In the genomic region with DNA sequence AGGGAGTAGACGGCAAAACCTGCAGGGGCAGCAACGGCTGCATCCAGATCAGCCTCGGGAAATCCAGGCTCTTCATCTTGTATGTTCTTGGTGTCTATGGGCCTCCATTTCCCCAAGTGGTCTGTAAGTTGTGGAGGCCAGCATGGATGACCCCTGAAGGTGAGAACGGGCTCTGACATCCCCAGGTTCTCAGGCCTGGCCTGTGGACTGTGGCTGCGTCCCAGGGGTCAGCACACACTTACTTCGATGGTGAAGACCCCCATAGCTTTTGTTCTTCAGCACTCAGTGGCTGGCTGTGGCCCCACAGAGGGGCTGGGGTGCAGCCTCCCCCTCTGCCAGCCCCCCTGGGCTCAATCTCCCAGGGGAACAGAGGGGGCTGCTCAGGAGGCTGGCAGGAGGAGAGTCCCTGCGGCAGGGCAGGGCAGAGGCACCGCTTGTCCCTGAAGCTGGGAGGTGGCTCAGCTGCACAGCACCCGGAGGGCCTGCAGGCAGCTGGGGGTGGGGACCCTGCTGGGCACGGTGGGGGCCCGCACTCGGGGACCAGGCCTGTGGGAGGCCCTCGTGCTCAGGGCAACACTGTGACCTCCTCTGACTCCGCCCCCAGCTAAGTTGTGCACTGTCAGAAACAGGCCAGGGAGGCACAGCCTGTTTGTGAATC, we compare ENCODE assay signal across 1 cellular context.
A peak's percentile ranks its signal among the peaks of the same experiment; 100 is the strongest.
TF ChIP-seq lines count a peak whose summit lies in the region.

No MANE protein-coding gene starts in this region.

TF ChIP-seq in HepG2, 621 proteins besides CTCF, POLR2A, EP300 and RAD21 (continued from another document and continues in another):
- TF ChIP-seq, protein P1, sequence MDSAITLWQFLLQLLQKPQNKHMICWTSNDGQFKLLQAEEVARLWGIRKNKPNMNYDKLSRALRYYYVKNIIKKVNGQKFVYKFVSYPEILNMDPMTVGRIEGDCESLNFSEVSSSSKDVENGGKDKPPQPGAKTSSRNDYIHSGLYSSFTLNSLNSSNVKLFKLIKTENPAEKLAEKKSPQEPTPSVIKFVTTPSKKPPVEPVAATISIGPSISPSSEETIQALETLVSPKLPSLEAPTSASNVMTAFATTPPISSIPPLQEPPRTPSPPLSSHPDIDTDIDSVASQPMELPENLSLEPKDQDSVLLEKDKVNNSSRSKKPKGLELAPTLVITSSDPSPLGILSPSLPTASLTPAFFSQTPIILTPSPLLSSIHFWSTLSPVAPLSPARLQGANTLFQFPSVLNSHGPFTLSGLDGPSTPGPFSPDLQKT (CRISPR knock-in tag; IDR thresholded peaks at IDR 0.05; ENCODE audit: borderline replicate concordance), result no peak
- TF ChIP-seq THAP8 (CRISPR knock-in tag; IDR thresholded peaks at IDR 0.05; ENCODE audit: borderline replicate concordance), result no peak
- no peak for TF ChIP-seq CSRNP1 (CRISPR knock-in tag; IDR thresholded peaks at IDR 0.05)
- no peak for TF ChIP-seq MAFK (conservative IDR thresholded peaks at IDR 0.05 in 1 of 2, IDR thresholded peaks at IDR 0.05 in 1 of 2; ENCODE audit: low read length in 2 of 2)
- TF ChIP-seq ZBTB25 (CRISPR knock-in tag; IDR thresholded peaks at IDR 0.05), result no peak
- TF ChIP-seq ZNF572 (CRISPR knock-in tag; IDR thresholded peaks at IDR 0.05), result 0 out of 2 replicates have a peak, but pooled peaks have one; percentile 31
- TF ChIP-seq RARG (CRISPR knock-in tag; IDR thresholded peaks at IDR 0.05; ENCODE audit: low read depth), result no peak
- TF ChIP-seq, protein P2, sequence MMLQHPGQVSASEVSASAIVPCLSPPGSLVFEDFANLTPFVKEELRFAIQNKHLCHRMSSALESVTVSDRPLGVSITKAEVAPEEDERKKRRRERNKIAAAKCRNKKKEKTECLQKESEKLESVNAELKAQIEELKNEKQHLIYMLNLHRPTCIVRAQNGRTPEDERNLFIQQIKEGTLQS (CRISPR knock-in tag; IDR thresholded peaks at IDR 0.05), result no peak
- TF ChIP-seq ZNF678 (CRISPR knock-in tag; IDR thresholded peaks at IDR 0.05), result no peak
- TF ChIP-seq ZFY (CRISPR knock-in tag; IDR thresholded peaks at IDR 0.05), result peak; percentile 47
- TF ChIP-seq PCBP2 (optimal IDR thresholded peaks at IDR 0.05; ENCODE audit: low read depth, low read length, poor library complexity, severe bottlenecking), result no peak
- TF ChIP-seq ZNF343 (CRISPR knock-in tag; IDR thresholded peaks at IDR 0.05), result no peak
- no peak for TF ChIP-seq PHB2 (IDR thresholded peaks at IDR 0.05; ENCODE audit: partially characterized antibody)
- TF ChIP-seq MIER3 (CRISPR knock-in tag; IDR thresholded peaks at IDR 0.05; ENCODE audit: borderline replicate concordance), result no peak
- no peak for TF ChIP-seq ZBTB1 (CRISPR knock-in tag; IDR thresholded peaks at IDR 0.05; ENCODE audit: borderline replicate concordance)
- TF ChIP-seq, protein P3, sequence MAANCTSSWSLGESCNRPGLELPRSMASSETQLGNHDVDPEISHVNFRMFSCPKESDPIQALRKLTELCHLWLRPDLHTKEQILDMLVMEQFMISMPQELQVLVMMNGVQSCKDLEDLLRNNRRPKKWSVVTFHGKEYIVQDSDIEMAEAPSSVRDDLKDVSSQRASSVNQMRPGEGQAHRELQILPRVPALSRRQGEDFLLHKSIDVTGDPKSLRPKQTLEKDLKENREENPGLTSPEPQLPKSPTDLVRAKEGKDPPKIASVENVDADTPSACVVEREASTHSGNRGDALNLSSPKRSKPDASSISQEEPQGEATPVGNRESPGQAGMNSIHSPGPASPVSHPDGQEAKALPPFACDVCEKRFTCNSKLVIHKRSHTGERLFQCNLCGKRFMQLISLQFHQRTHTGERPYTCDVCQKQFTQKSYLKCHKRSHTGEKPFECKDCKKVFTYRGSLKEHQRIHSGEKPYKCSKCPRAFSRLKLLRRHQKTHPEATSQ (CRISPR knock-in tag; IDR thresholded peaks at IDR 0.05; ENCODE audit: borderline replicate concordance), result no peak
- no peak for TF ChIP-seq ZNF614 (CRISPR knock-in tag; IDR thresholded peaks at IDR 0.05; ENCODE audit: borderline replicate concordance)
- TF ChIP-seq ARNT (IDR thresholded peaks at IDR 0.05), result no peak
- TF ChIP-seq TEF (CRISPR knock-in tag; IDR thresholded peaks at IDR 0.05), result no peak
- TF ChIP-seq SAFB2 (CRISPR knock-in tag; IDR thresholded peaks at IDR 0.05; ENCODE audit: borderline replicate concordance, low read depth), result no peak
- peak; percentile 79 for TF ChIP-seq PATZ1 (CRISPR knock-in tag; IDR thresholded peaks at IDR 0.05)
- TF ChIP-seq TCF7L2 (IDR thresholded peaks at IDR 0.05; ENCODE audit: low read depth, low read length), result no peak
- TF ChIP-seq ZNF253 (CRISPR knock-in tag; IDR thresholded peaks at IDR 0.05; ENCODE audit: borderline replicate concordance), result no peak
- TF ChIP-seq, protein P4, sequence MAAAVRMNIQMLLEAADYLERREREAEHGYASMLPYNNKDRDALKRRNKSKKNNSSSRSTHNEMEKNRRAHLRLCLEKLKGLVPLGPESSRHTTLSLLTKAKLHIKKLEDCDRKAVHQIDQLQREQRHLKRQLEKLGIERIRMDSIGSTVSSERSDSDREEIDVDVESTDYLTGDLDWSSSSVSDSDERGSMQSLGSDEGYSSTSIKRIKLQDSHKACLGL (CRISPR knock-in tag; IDR thresholded peaks at IDR 0.05), result no peak
- TF ChIP-seq HNF1B (CRISPR knock-in tag; IDR thresholded peaks at IDR 0.05), result no peak
- TF ChIP-seq ZNF44 (CRISPR knock-in tag; IDR thresholded peaks at IDR 0.05), result 0 out of 2 replicates have a peak, but pooled peaks have one; percentile 33
- TF ChIP-seq, protein P5, sequence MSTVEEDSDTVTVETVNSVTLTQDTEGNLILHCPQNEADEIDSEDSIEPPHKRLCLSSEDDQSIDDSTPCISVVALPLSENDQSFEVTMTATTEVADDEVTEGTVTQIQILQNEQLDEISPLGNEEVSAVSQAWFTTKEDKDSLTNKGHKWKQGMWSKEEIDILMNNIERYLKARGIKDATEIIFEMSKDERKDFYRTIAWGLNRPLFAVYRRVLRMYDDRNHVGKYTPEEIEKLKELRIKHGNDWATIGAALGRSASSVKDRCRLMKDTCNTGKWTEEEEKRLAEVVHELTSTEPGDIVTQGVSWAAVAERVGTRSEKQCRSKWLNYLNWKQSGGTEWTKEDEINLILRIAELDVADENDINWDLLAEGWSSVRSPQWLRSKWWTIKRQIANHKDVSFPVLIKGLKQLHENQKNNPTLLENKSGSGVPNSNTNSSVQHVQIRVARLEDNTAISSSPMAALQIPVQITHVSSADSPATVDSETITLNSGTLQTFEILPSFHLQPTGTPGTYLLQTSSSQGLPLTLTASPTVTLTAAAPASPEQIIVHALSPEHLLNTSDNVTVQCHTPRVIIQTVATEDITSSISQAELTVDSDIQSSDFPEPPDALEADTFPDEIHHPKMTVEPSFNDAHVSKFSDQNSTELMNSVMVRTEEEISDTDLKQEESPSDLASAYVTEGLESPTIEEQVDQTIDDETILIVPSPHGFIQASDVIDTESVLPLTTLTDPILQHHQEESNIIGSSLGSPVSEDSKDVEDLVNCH (CRISPR knock-in tag; IDR thresholded peaks at IDR 0.05), result no peak
- TF ChIP-seq, protein P6, sequence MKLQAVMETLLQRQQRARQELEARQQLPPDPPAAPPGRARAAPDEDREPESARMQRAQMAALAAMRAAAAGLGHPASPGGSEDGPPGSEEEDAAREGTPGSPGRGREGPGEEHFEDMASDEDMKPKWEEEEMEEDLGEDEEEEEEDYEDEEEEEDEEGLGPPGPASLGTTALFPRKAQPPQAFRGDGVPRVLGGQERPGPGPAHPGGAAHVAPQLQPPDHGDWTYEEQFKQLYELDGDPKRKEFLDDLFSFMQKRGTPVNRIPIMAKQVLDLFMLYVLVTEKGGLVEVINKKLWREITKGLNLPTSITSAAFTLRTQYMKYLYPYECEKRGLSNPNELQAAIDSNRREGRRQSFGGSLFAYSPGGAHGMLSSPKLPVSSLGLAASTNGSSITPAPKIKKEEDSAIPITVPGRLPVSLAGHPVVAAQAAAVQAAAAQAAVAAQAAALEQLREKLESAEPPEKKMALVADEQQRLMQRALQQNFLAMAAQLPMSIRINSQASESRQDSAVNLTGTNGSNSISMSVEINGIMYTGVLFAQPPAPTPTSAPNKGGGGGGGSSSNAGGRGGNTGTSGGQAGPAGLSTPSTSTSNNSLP (IDR thresholded peaks at IDR 0.05; ENCODE audit: low read depth, low read length), result no peak
- TF ChIP-seq SATB2 (CRISPR knock-in tag; IDR thresholded peaks at IDR 0.05), result no peak
- TF ChIP-seq, protein P7, sequence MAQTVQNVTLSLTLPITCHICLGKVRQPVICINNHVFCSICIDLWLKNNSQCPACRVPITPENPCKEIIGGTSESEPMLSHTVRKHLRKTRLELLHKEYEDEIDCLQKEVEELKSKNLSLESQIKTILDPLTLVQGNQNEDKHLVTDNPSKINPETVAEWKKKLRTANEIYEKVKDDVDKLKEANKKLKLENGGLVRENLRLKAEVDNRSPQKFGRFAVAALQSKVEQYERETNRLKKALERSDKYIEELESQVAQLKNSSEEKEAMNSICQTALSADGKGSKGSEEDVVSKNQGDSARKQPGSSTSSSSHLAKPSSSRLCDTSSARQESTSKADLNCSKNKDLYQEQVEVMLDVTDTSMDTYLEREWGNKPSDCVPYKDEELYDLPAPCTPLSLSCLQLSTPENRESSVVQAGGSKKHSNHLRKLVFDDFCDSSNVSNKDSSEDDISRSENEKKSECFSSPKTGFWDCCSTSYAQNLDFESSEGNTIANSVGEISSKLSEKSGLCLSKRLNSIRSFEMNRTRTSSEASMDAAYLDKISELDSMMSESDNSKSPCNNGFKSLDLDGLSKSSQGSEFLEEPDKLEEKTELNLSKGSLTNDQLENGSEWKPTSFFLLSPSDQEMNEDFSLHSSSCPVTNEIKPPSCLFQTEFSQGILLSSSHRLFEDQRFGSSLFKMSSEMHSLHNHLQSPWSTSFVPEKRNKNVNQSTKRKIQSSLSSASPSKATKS (CRISPR knock-in tag; IDR thresholded peaks at IDR 0.05), result no peak
- 0 out of 2 replicates have a peak, but pooled peaks have one; percentile 38 for TF ChIP-seq ZIK1 (CRISPR knock-in tag; IDR thresholded peaks at IDR 0.05; ENCODE audit: borderline replicate concordance, low read depth)
- TF ChIP-seq ZSCAN21 (CRISPR knock-in tag; IDR thresholded peaks at IDR 0.05; ENCODE audit: borderline replicate concordance), result no peak
- no peak for TF ChIP-seq RFXAP (CRISPR knock-in tag; IDR thresholded peaks at IDR 0.05; ENCODE audit: borderline replicate concordance)
- TF ChIP-seq ZNF674 (CRISPR knock-in tag; IDR thresholded peaks at IDR 0.05; ENCODE audit: low read depth), result no peak
- TF ChIP-seq PITX1 (CRISPR knock-in tag; IDR thresholded peaks at IDR 0.05), result no peak
- no peak for TF ChIP-seq KMT2A (CRISPR knock-in tag; IDR thresholded peaks at IDR 0.05)
- TF ChIP-seq RELA (CRISPR knock-in tag; IDR thresholded peaks at IDR 0.05), result no peak
